15 cellular contexts compared by ENCODE assay signal in genomic region chr4:6388713-6389112, GRCh38.
A peak's percentile ranks its signal among the peaks of the same experiment; 100 is the strongest.
DNase-seq lines count a peak whose midpoint lies in the region; ATAC-seq, FAIRE-seq and TF ChIP-seq lines count a peak whose summit lies in the region.
"Had no signal": no experiment of that assay in that cellular context is flagged by ENCODE, and none has a peak within 500 bp of the region (broad histone marks: within the 10 kb centered on the region; RNA-seq: fewer than 3 reads in every experiment).

No MANE protein-coding gene starts in this region.

- H2BK120ac ChIP-seq in H9 (ENCODE audit: low read depth, low read length, poor library complexity, severe bottlenecking): no peak overlapping the region

- no peak overlapping the region for H2BK5ac ChIP-seq in H9 (ENCODE audit: insufficient read length, low read length)

- H3K4me3 ChIP-seq in GM06990 (replicated peaks; ENCODE audit: low read depth, low read length) (no peak overlapping the region), kidney (ENCODE audit: low read length in 2 of 2) (no peak overlapping the region)
- H3K4me3 ChIP-seq: A549 had no signal

- no peak overlapping the region for H3K4ac ChIP-seq in H9 (ENCODE audit: low read depth, low read length)

- no peak for ATAC-seq in activated naive CD8-positive, alpha-beta T cell treated with anti-CD3 and anti-CD28 coated beads, Interleukin-2, amount 50 U/mL, for 24 hours
- ATAC-seq: A549; CD8-positive, alpha-beta T cell had no signal

- H3K27ac ChIP-seq in H9 (ENCODE audit: insufficient read length, low read depth, low read length): no peak overlapping the region
- peak overlapping the region; percentile 53 for H3K27ac ChIP-seq in angular gyrus (ENCODE audit: low read depth, low read length)
- H3K27ac ChIP-seq in kidney (ENCODE audit: low read depth in 2 of 2, low read length in 2 of 2): no peak overlapping the region
- H3K27ac ChIP-seq: A549 had no signal

- H3K14ac ChIP-seq in H9 (ENCODE audit: insufficient read depth, low read length): no peak overlapping the region

- H3K18ac ChIP-seq in H9 (ENCODE audit: insufficient read length, low read depth, low read length): no peak overlapping the region

- no peak overlapping the region for H2AFZ ChIP-seq in H9 (ENCODE audit: low read length)

- no peak overlapping the region for H2BK15ac ChIP-seq in H9 (ENCODE audit: low read depth, low read length)

- no peaks in the 10 kb centered on the region; the same call in 1 of the 2 replicates for H3K27me3 ChIP-seq in GM06990 (replicated peaks; ENCODE audit: control insufficient read depth, insufficient read depth, low read length)
- no peaks in the 10 kb centered on the region for H3K27me3 ChIP-seq in H9 (ENCODE audit: insufficient read depth, low read length)

- no peaks in the 10 kb centered on the region for H3K27me3 Mint-ChIP-seq in H9 (ENCODE audit: low read depth)
- H3K27me3 Mint-ChIP-seq in activated naive CD8-positive, alpha-beta T cell treated with anti-CD3 and anti-CD28 coated beads, Interleukin-2, amount 50 U/mL, for 24 hours: peaks cover 8% of the 10 kb centered on the region

- H3K4me1 ChIP-seq in H9 (ENCODE audit: insufficient read depth, low read length): no peaks in the 10 kb centered on the region
- H3K4me1 ChIP-seq in kidney (ENCODE audit: control insufficient read depth in 1 of 2, insufficient read depth in 1 of 2, low read depth in 1 of 2, low read length in 2 of 2): no peaks in the 10 kb centered on the region

- DNase-seq in GM06990 (ENCODE audit: extremely low read depth, insufficient read length) (no peak), H9 (no peak), kidney (peak; percentile 43)
- no peak for DNase-seq in activated naive CD8-positive, alpha-beta T cell treated with anti-CD3 and anti-CD28 coated beads, Interleukin-2, amount 50 U/mL, for 24 hours
- DNase-seq in activated naive CD4-positive, alpha-beta T cell treated with Interleukin-2 at 50 U/mL for 16 hours: no peak
- no peak for DNase-seq in activated effector memory CD4-positive, alpha-beta T cell treated with anti-CD3 and anti-CD28 coated beads, Interleukin-2, amount 50 U/mL, for 16 hours
- DNase-seq: CD8-positive, alpha-beta T cell; COR-L47; DND-41; GDM1 had no signal

- intact Hi-C loops in kidney (cut with DNase I): no loop called here

- no peak overlapping the region for H3K27ac Mint-ChIP-seq in H9
- H3K27ac Mint-ChIP-seq in activated naive CD8-positive, alpha-beta T cell treated with anti-CD3 and anti-CD28 coated beads, Interleukin-2, amount 50 U/mL, for 24 hours: no peak overlapping the region
- H3K27ac Mint-ChIP-seq: CD14-positive monocyte; CD8-positive, alpha-beta T cell; IgD-negative memory B cell had no signal

- no peaks in the 10 kb centered on the region for H3K36me3 ChIP-seq in GM06990 (ENCODE audit: control insufficient read depth, insufficient read depth, low read length)
- H3K36me3 ChIP-seq in kidney (ENCODE audit: control insufficient read depth in 1 of 2, insufficient read depth in 2 of 2, low read length in 2 of 2): no peaks in the 10 kb centered on the region

- H3K4me1 Mint-ChIP-seq in H9: peaks cover 0 to 10% of the 10 kb centered on the region in 2 experiments; a peak in 1 of 4 replicates
- H3K4me1 Mint-ChIP-seq in activated naive CD8-positive, alpha-beta T cell treated with anti-CD3 and anti-CD28 coated beads, Interleukin-2, amount 50 U/mL, for 24 hours: no peaks in the 10 kb centered on the region
- H3K4me1 Mint-ChIP-seq: CD14-positive monocyte had no signal

- no peaks in the 10 kb centered on the region for H3K79me1 ChIP-seq in H9 (ENCODE audit: insufficient read depth, low read depth, low read length, poor library complexity, severe bottlenecking)

- H3K23ac ChIP-seq in H9 (ENCODE audit: insufficient read length, low read depth, low read length): no peak overlapping the region

- FAIRE-seq in kidney (lab: Jason Lieb, UNC): no peak
- FAIRE-seq: A549, D721Med had no signal

- H2BK12ac ChIP-seq in H9 (ENCODE audit: insufficient read length, low read depth, low read length): no peak overlapping the region

- H3T11ph ChIP-seq in H9 (ENCODE audit: low read length): no peak overlapping the region

- H4K91ac ChIP-seq in H9 (ENCODE audit: insufficient read length, low read depth, low read length): no peak overlapping the region

- H3K9me3 Mint-ChIP-seq in H9: no peaks in the 10 kb centered on the region
- H3K9me3 Mint-ChIP-seq in activated naive CD8-positive, alpha-beta T cell treated with anti-CD3 and anti-CD28 coated beads, Interleukin-2, amount 50 U/mL, for 24 hours: no peaks in the 10 kb centered on the region
- H3K9me3 Mint-ChIP-seq: CD14-positive monocyte; CD8-positive, alpha-beta T cell had no signal

- no peak overlapping the region for H2AK5ac ChIP-seq in H9 (ENCODE audit: insufficient read length, low read length)

- WGBS in H9 (ENCODE audit: extremely low coverage, insufficient read length, low lambda C conversion rate): no CpG with 5 or more reads among the region's 9 CpGs

- H3K4me3 Mint-ChIP-seq in H9: no peak overlapping the region
- no peak overlapping the region for H3K4me3 Mint-ChIP-seq in activated naive CD8-positive, alpha-beta T cell treated with anti-CD3 and anti-CD28 coated beads, Interleukin-2, amount 50 U/mL, for 24 hours
- H3K4me3 Mint-ChIP-seq: CD14-positive monocyte; CD8-positive, alpha-beta T cell had no signal

- no peaks in the 10 kb centered on the region; a peak in 1 of 7 replicates for H3K36me3 Mint-ChIP-seq in H9 (ENCODE audit: insufficient read depth in 1 of 3, low read depth in 3 of 3)
- H3K36me3 Mint-ChIP-seq in activated naive CD8-positive, alpha-beta T cell treated with anti-CD3 and anti-CD28 coated beads, Interleukin-2, amount 50 U/mL, for 24 hours (ENCODE audit: low read depth): no peaks in the 10 kb centered on the region
- H3K36me3 Mint-ChIP-seq: CD14-positive monocyte; CD8-positive, alpha-beta T cell; IgD-negative memory B cell had no signal

- peak; percentile 7 for TF ChIP-seq CTCF in GM06990 (IDR thresholded peaks at IDR 0.05; ENCODE audit: insufficient read depth, low read length, poor library complexity, severe bottlenecking)
- peak; percentile 15; the same call in 1 of the 3 replicates for TF ChIP-seq CTCF in H9 (conservative IDR thresholded peaks at IDR 0.05)
- TF ChIP-seq CTCF in kidney (IDR thresholded peaks at IDR 0.05; ENCODE audit: borderline replicate concordance, extremely low read depth, insufficient read depth): no peak

- no peak overlapping the region for H3K4me2 ChIP-seq in H9 (ENCODE audit: insufficient read depth, insufficient read length, low read length)
- H3K4me2 ChIP-seq: A549 had no signal

- no peaks in the 10 kb centered on the region for H3K23me2 ChIP-seq in H9 (ENCODE audit: insufficient read length, low read depth, low read length, poor library complexity, severe bottlenecking)

- H4K20me1 ChIP-seq in H9 (ENCODE audit: control insufficient read depth, insufficient read depth, insufficient read length): no peaks in the 10 kb centered on the region

- no peak overlapping the region for H3K9ac ChIP-seq in H9 (ENCODE audit: extremely low read depth, insufficient read length, low read length)
- no peak overlapping the region for H3K9ac ChIP-seq in kidney (ENCODE audit: low read length in 2 of 2)

- H4K8ac ChIP-seq in H9 (replicated peaks; ENCODE audit: insufficient read length, low read depth, low read length): no peak overlapping the region

- no peak overlapping the region for H2BK20ac ChIP-seq in H9 (ENCODE audit: low read depth, low read length, poor library complexity, severe bottlenecking)

- H4K5ac ChIP-seq in H9 (ENCODE audit: insufficient read length, low read depth, low read length): no peak overlapping the region

- H3K9me3 ChIP-seq in H9 (ENCODE audit: control insufficient read depth, low read depth, low read length) (no peaks in the 10 kb centered on the region), kidney (ENCODE audit: control insufficient read depth in 1 of 2, low read length in 2 of 2) (no peaks in the 10 kb centered on the region)
- H3K9me3 ChIP-seq: A549 had no signal

- H3K79me2 ChIP-seq in H9 (ENCODE audit: insufficient read depth, low read length): no peaks in the 10 kb centered on the region

- no peak overlapping the region for H3K56ac ChIP-seq in H9 (ENCODE audit: insufficient read length, low read depth, low read length)
